ENCODE assay signal across 24 cellular contexts in the genomic region with DNA sequence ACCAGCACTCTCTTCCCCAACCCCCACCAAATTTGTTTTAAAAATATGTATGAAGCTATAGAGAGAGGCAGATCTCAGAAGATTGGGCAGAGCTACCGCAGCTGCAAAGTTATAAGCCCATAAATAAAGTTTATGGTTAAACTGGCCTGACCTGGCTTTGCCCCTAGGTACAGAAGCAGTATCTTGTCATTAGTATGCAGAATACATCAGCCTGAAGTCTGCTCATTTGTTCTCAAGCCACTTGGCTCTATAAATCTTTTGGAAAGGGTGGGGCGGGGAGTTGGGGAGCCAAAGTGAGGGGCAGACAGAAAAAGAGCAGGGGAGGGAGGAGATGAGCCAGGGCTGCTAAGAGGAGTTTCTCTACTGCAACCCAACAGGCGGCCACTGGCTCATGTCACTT.
"Had no signal": no experiment of that assay in that cellular context is flagged by ENCODE, and none has a peak within 500 bp of the region (broad histone marks: within the 10 kb centered on the region; RNA-seq: fewer than 3 reads in every experiment).

No MANE protein-coding gene starts in this region.

- H3K9me3 ChIP-seq: stomach, suprapubic skin, transverse colon had no signal

- H3K4me3 Mint-ChIP-seq: activated naive CD8-positive, alpha-beta T cell treated with anti-CD3 and anti-CD28 coated beads for 36 hours; memory B cell; neural crest cell; stimulated activated effector memory CD8-positive, alpha-beta T cell treated with anti-CD3 and anti-CD28 coated beads, Interleukin-12 subunit alpha, Interleukin-12 subunit beta, amount 100 ng/mL, for 72 hours had no signal

- H3K36me3 Mint-ChIP-seq: memory B cell; stimulated activated effector memory CD8-positive, alpha-beta T cell treated with anti-CD3 and anti-CD28 coated beads, Interleukin-12 subunit alpha, Interleukin-12 subunit beta, amount 100 ng/mL, for 72 hours had no signal

- H3K4me1 Mint-ChIP-seq: activated naive CD8-positive, alpha-beta T cell treated with anti-CD3 and anti-CD28 coated beads for 36 hours; memory B cell; stimulated activated effector memory CD8-positive, alpha-beta T cell treated with anti-CD3 and anti-CD28 coated beads, Interleukin-12 subunit alpha, Interleukin-12 subunit beta, amount 100 ng/mL, for 72 hours had no signal

- H3K27me3 ChIP-seq: transverse colon had no signal

- H3K4me3 ChIP-seq: stomach, suprapubic skin, transverse colon had no signal

- DNase-seq: activated CD4-positive, alpha-beta T cell treated with anti-CD3 and anti-CD28 coated beads for 4 hours; activated CD4-positive, alpha-beta T cell treated with anti-CD3 and anti-CD28 coated beads, Interleukin-2, amount 50 U/mL, for 48 hours; activated CD4-positive, CD25-positive, alpha-beta regulatory T cell; activated CD8-positive, alpha-beta memory T cell treated with anti-CD3 and anti-CD28 coated beads, Interleukin-2, amount 50 U/mL, for 48 hours; activated naive CD4-positive, alpha-beta T cell treated with Interleukin-2 at 50 U/mL for 16 hours; activated naive CD8-positive, alpha-beta T cell treated with anti-CD3 and anti-CD28 coated beads for 36 hours; activated T-cell treated with anti-CD3 and anti-CD28 coated beads, Interleukin-2, amount 50 U/mL, for 48 hours; central memory CD4-positive, alpha-beta T cell; effector memory CD4-positive, alpha-beta T cell; occipital lobe; posterior cingulate gyrus; small intestine; stimulated activated CD4-positive, alpha-beta T cell treated with anti-CD3 and anti-CD28 coated beads, Interleukin-2, amount 100 ng/mL, for 24 hours; stomach; T-helper 9 cell; transverse colon had no signal

- H3K9me3 Mint-ChIP-seq: activated naive CD8-positive, alpha-beta T cell treated with anti-CD3 and anti-CD28 coated beads for 36 hours; memory B cell had no signal

- ATAC-seq: sciatic nerve; stimulated activated effector memory CD8-positive, alpha-beta T cell treated with anti-CD3 and anti-CD28 coated beads, Interleukin-12 subunit alpha, Interleukin-12 subunit beta, amount 100 ng/mL, for 72 hours had no signal

- FAIRE-seq: astrocyte, colon, frontal cortex, small intestine had no signal

- H3K27ac Mint-ChIP-seq: activated naive CD8-positive, alpha-beta T cell treated with anti-CD3 and anti-CD28 coated beads for 36 hours; memory B cell; stimulated activated effector memory CD8-positive, alpha-beta T cell treated with anti-CD3 and anti-CD28 coated beads, Interleukin-12 subunit alpha, Interleukin-12 subunit beta, amount 100 ng/mL, for 72 hours had no signal

- H3K36me3 ChIP-seq: stomach, suprapubic skin, transverse colon had no signal

- H3K27ac ChIP-seq: stomach, suprapubic skin, transverse colon had no signal

- H3K4me1 ChIP-seq: suprapubic skin had no signal
